8 cellular contexts compared by ENCODE assay signal in the genomic region with DNA sequence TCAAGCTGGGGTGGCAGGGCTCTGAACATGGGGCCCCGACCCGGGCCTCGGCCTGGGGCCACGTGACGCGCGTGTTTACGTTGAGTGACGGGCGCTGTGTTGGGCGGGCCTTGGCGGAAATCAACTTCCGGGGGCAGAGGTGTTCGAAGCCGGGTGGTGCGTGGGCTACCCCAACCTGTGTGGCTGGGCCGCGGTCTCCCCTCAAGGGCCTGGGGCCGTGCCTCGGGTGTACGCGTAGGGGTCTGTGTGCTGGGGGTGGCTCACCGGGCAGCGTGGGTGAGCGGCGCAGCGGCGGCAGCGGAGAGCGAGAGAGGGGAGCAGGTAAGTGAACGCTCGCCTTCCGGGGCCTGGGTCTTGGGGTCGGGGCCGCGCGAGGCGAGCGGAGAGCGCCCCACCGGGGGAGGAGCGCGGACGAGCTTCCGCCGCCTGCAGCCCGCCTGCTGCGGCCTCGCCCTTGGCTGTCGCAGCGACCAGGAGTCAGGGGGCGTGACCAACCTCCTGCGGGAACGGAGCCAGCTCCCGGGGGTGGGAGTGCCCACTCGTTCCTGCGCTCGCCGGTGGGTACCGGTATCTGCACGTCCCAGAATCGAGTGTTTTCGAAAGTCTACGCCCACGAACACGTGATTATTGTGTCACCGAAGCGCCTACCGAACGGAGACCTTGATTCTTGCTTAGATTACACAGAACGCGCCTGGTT. TPM values are rescaled to one million over a fixed set of nuclear protein-coding genes. Genes with fewer than 3 reads are reported as not detected.
DNase-seq lines count a peak whose midpoint lies in the region; ATAC-seq and TF ChIP-seq lines count a peak whose summit lies in the region.

A gene with protein sequence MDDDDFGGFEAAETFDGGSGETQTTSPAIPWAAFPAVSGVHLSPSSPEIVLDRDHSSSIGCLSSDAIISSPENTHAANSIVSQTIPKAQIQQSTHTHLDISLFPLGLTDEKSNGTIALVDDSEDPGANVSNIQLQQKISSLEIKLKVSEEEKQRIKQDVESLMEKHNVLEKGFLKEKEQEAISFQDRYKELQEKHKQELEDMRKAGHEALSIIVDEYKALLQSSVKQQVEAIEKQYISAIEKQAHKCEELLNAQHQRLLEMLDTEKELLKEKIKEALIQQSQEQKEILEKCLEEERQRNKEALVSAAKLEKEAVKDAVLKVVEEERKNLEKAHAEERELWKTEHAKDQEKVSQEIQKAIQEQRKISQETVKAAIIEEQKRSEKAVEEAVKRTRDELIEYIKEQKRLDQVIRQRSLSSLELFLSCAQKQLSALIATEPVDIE (plus strand): TSS at position 136 of the 697 bp plus-strand sequence. CDS start 66,760 bp downstream, outside the sequence.

- peaks cover 36% of the 10 kb centered on the region for H3K4me1 ChIP-seq in DND-41 (ENCODE audit: insufficient read depth, low read length)

- peak within 1 kb of the TSS; percentile 72 for H3K9ac ChIP-seq in DND-41 (ENCODE audit: low read depth, low read length)

- peak; percentile 25 for TF ChIP-seq CTCF in DND-41 (IDR thresholded peaks at IDR 0.05; ENCODE audit: borderline replicate concordance, extremely low read depth, low read length, poor library complexity, severe bottlenecking)
- TF ChIP-seq CTCF in fibroblast of mammary gland (conservative IDR thresholded peaks at IDR 0.05; ENCODE audit: control insufficient read depth, insufficient read depth, low read depth, low read length): no peak
- TF ChIP-seq CTCF in natural killer cell (IDR thresholded peaks at IDR 0.05): no peak

- H4K20me1 ChIP-seq in DND-41 (ENCODE audit: insufficient read depth, low read length): no peaks in the 10 kb centered on the region

- in situ Hi-C loops in KBM-7 (cut with MboI; ENCODE audit: low pct_unique_long_range_greater_than_20kb, low sequenced_read_pairs): no loop called here

- H3K4me1 Mint-ChIP-seq in natural killer cell: peaks cover 41 to 52% of the 10 kb centered on the region in 2 donors

- intact Hi-C loops in natural killer cell (cut with micrococcal nuclease): loop anchor here (2.0 kb wide), 1 partner anchor 32 kb away; no protein-coding TSS in a partner anchor

- H2AFZ ChIP-seq in DND-41 (ENCODE audit: low read depth, low read length): peak within 1 kb of the TSS; percentile 87

- ATAC-seq in DND-41 (ENCODE audit: insufficient read depth, low read depth): peak; percentile 88
- peak; percentile 88 for ATAC-seq in GM21723 (IDR thresholded peaks at IDR 0.05; ENCODE audit: unreplicated experiment)
- peak; percentile 77 to 91 (median 81) for ATAC-seq in natural killer cell
- peak; percentile 87 for ATAC-seq in stimulated activated naive CD8-positive, alpha-beta T cell treated with anti-CD3 and anti-CD28 coated beads, Interleukin-15, Interleukin-2, amounts not matched to agents 100 U/mL and 50 U/mL, for 24 hours

- H3K4me3 Mint-ChIP-seq in natural killer cell: peak within 1 kb of the TSS; percentile 96

- no peaks in the 10 kb centered on the region for H3K36me3 Mint-ChIP-seq in natural killer cell

- peak within 1 kb of the TSS; percentile 80 for H3K27ac ChIP-seq in DND-41 (ENCODE audit: low read length)

- no peaks in the 10 kb centered on the region for H3K9me3 Mint-ChIP-seq in natural killer cell

- no peaks in the 10 kb centered on the region for H3K27me3 ChIP-seq in DND-41 (ENCODE audit: insufficient read depth, low read length, poor library complexity)

- H3K79me2 ChIP-seq in DND-41 (ENCODE audit: insufficient read depth, low read length): peaks cover 56% of the 10 kb centered on the region

- H3K4me3 ChIP-seq in DND-41 (ENCODE audit: low read depth in 1 of 2, low read length in 2 of 2) (peak within 1 kb of the TSS; percentile 43 to 70), fibroblast of mammary gland (ENCODE audit: control insufficient read depth, low read depth, low read length) (peak within 1 kb of the TSS; percentile 79)

- H3K36me3 ChIP-seq in DND-41 (ENCODE audit: insufficient read depth, low read length): no peaks in the 10 kb centered on the region

- peak within 1 kb of the TSS; percentile 82 for H3K4me2 ChIP-seq in DND-41 (ENCODE audit: insufficient read depth, low read length)

- H3K27me3 Mint-ChIP-seq in natural killer cell (ENCODE audit: low read depth in 2 of 2): peaks cover 0 to 8% of the 10 kb centered on the region in 2 donors

- no peaks in the 10 kb centered on the region for H3K9me3 ChIP-seq in DND-41 (ENCODE audit: insufficient read depth, low read length, severe bottlenecking)

- H3K27ac Mint-ChIP-seq in natural killer cell: peak within 1 kb of the TSS; percentile 96 to 99

- DNase-seq in DND-41 (peak; percentile 89), KBM-7 (peak; percentile 87), RPMI8226 (peak; percentile 83), fibroblast of mammary gland (ENCODE audit: low read depth) (peak; percentile 82), natural killer cell (peak; percentile 81)
- peak; percentile 72 to 79 for DNase-seq in activated T-helper 1 cell treated with anti-CD3 and anti-CD28 coated beads, Interleukin-2, amount 50 U/mL, for 16 hours (ENCODE audit: low read depth in 1 of 2, low spot score in 1 of 2)
- peak; percentile 88 for DNase-seq in stimulated activated naive CD8-positive, alpha-beta T cell treated with anti-CD3 and anti-CD28 coated beads, Interleukin-15, Interleukin-2, amounts not matched to agents 100 U/mL and 50 U/mL, for 24 hours

RNA-seq across cellular contexts. Expression of the gene that starts here (rescaled TPM):
- 10 to 100 TPM; 48.8 to 65.8 (median 60.2) TPM for total RNA-seq in natural killer cell

Comparison
In these comparisons a context has a peak if more than half of its experiments do, and no peak if none do; other contexts are left out.
1. Peak in every context shown above with its lines: DNase-seq, ATAC-seq, H3K4me3 ChIP-seq and H3K27ac ChIP-seq.